ENCODE assay signal across 8 cellular contexts in genomic region chr19:35644206-35644986, GRCh38. TPM values are rescaled to one million over a fixed set of nuclear protein-coding genes. Genes with fewer than 3 reads are reported as not detected.
DNase-seq lines count a peak whose midpoint lies in the region; ATAC-seq, FAIRE-seq and TF ChIP-seq lines count a peak whose summit lies in the region.

No MANE protein-coding gene starts in this region.

- intact Hi-C loops in right cardiac atrium (cut with DNase I) (no loop called here), uterus (cut with DNase I; ENCODE audit: low total_unique reads) (no loop called here)

- H3K27ac ChIP-seq in angular gyrus (ENCODE audit: low read depth, low read length) (peak overlapping the region; percentile 45), right cardiac atrium (ENCODE audit: low read length) (peak overlapping the region; percentile 88), uterus (peak overlapping the region; percentile 85 to 91)

- DNase-seq in GM12891 (ENCODE audit: insufficient read length, low spot score) = peak; percentile 92
- DNase-seq in NCI-H1694 (lab: John Stamatoyannopoulos, UW) = peak; percentile 93
- peak; percentile 88 to 96 (median 94) for DNase-seq in T-helper 17 cell
- DNase-seq in right cardiac atrium = peak; percentile 97 to 98 (median 98)
- peak; percentile 74 for DNase-seq in pulmonary artery endothelial cell (ENCODE audit: low read depth, low spot score)
- peak; percentile 95 to 96 for DNase-seq in uterus

- no peak for TF ChIP-seq CTCF in uterus (IDR thresholded peaks at IDR 0.05)

- no peaks in the 10 kb centered on the region for H3K36me3 ChIP-seq in uterus

- H3K4me3 Mint-ChIP-seq in T-helper 17 cell = peak overlapping the region; percentile 90

- peak; percentile 92 for FAIRE-seq in GM12891 (lab: Jason Lieb, UNC)

- H3K27me3 Mint-ChIP-seq in T-helper 17 cell = no peaks in the 10 kb centered on the region

- under 1% methylated on average over 60 of the region's 60 CpGs for WGBS in right cardiac atrium

- H3K27me3 ChIP-seq in right cardiac atrium (ENCODE audit: control insufficient read depth, insufficient read depth) (no peaks in the 10 kb centered on the region), uterus (no peaks in the 10 kb centered on the region)

- no peaks in the 10 kb centered on the region for H3K4me1 ChIP-seq in right cardiac atrium (ENCODE audit: control insufficient read depth, insufficient read depth, low read length)
- peaks cover 0 to 3% of the 10 kb centered on the region in 2 donors for H3K4me1 ChIP-seq in uterus

- no peaks in the 10 kb centered on the region for H3K36me3 Mint-ChIP-seq in T-helper 17 cell (ENCODE audit: low read depth)

- H3K4me1 Mint-ChIP-seq in T-helper 17 cell = peaks cover 18% of the 10 kb centered on the region

- H3K9me3 ChIP-seq in T-helper 17 cell (ENCODE audit: control insufficient read depth, low read length, poor library complexity, severe bottlenecking) (no peaks in the 10 kb centered on the region), right cardiac atrium (ENCODE audit: control insufficient read depth, low read length) (no peaks in the 10 kb centered on the region), uterus (no peaks in the 10 kb centered on the region)

- TF ChIP-seq POLR2A in GM12891 (IDR thresholded peaks at IDR 0.05; ENCODE audit: low read depth, low read length) (no peak), uterus (IDR thresholded peaks at IDR 0.05) (peak in 1 of 2 donors; percentile 67)

- H3K4me3 ChIP-seq in right cardiac atrium (ENCODE audit: low read length) (peak overlapping the region; percentile 56), uterus (peak overlapping the region; percentile 49 to 51)

- ATAC-seq in HG02840 (IDR thresholded peaks at IDR 0.05; ENCODE audit: low FRiP score, unreplicated experiment) (peak; percentile 55), T-helper 17 cell (peak; percentile 86), right cardiac atrium (peak; percentile 92 to 95)

- peak overlapping the region; percentile 67 for H3K27ac Mint-ChIP-seq in T-helper 17 cell

TF ChIP-seq in GM12891, 5 proteins besides CTCF, POLR2A, EP300 and RAD21:
- TF ChIP-seq TAF1 (IDR thresholded peaks at IDR 0.05; ENCODE audit: low read depth, low read length) (no peak), POLR2AphosphoS5 (IDR thresholded peaks at IDR 0.05; ENCODE audit: low read depth, low read length) (no peak), PAX5 (IDR thresholded peaks at IDR 0.05; ENCODE audit: insufficient read depth, low read length, severe bottlenecking) (no peak), POU2F2 (IDR thresholded peaks at IDR 0.05; ENCODE audit: low read depth, low read length) (no peak), SPI1 (IDR thresholded peaks at IDR 0.05; ENCODE audit: low read depth, low read length) (no peak)

RNA-seq across cellular contexts. Expression of gene ETV2, which starts 2.9 kb away (rescaled TPM):
- polyA plus RNA-seq in GM12891 (2012; ENCODE audit: low read depth, missing spikeins) = 0.53 TPM
- total RNA-seq in T-helper 17 cell = under 1 TPM; 0.50 to 0.52 TPM
- 1 to 10 TPM in 1 of 4 donors, under 1 TPM in 2, not detected in 1; 0.41 to 1.0 (median 0.59) TPM for total RNA-seq in right cardiac atrium
- 0.77 TPM for polyA plus RNA-seq in right cardiac atrium
- total RNA-seq in pulmonary artery endothelial cell = 0.11 and 0.46 TPM in 2 replicates
- total RNA-seq in uterus = 1 to 10 TPM in 1 of 4 donors, under 1 TPM in 1, not detected in 2; 0.48 to 1.6 TPM

RNA-seq across cellular contexts. Expression of gene COX6B1, which starts 3.7 kb away (rescaled TPM):
- polyA plus RNA-seq in GM12891 (2012; ENCODE audit: low read depth, missing spikeins) = 822 TPM
- 100 to 1,000 TPM; 194 to 206 TPM for total RNA-seq in T-helper 17 cell
- total RNA-seq in right cardiac atrium = 1,000 to 10,000 TPM in 3 of 4 donors, 100 to 1,000 TPM in 1; 899 to 1,285 (median 1,111) TPM
- 3,084 TPM for polyA plus RNA-seq in right cardiac atrium
- total RNA-seq in pulmonary artery endothelial cell = 181 and 348 TPM in 2 replicates
- 100 to 1,000 TPM in 3 of 4 donors, 10 to 100 TPM in 1; 47.4 to 344 (median 208) TPM for total RNA-seq in uterus

RNA-seq across cellular contexts. Expression of gene RBM42, which starts 15.6 kb away (rescaled TPM):
- 41.7 TPM for polyA plus RNA-seq in GM12891 (2012; ENCODE audit: low read depth, missing spikeins)
- 10 to 100 TPM; 39.6 to 40.8 TPM for total RNA-seq in T-helper 17 cell
- total RNA-seq in right cardiac atrium = 10 to 100 TPM; 52.0 to 57.9 (median 54.2) TPM
- 50.9 TPM for polyA plus RNA-seq in right cardiac atrium
- 48.2 and 51.7 TPM in 2 replicates for total RNA-seq in pulmonary artery endothelial cell
- total RNA-seq in uterus = 10 to 100 TPM; 23.8 to 60.0 (median 31.5) TPM

RNA-seq across cellular contexts. Expression of gene UPK1A, which starts 21.9 kb away (rescaled TPM):
- polyA plus RNA-seq in GM12891 (2012; ENCODE audit: low read depth, missing spikeins) = 0.36 TPM
- total RNA-seq in T-helper 17 cell = under 1 TPM in 1 of 2 donors, not detected in 1; 0.44 TPM
- not detected for total RNA-seq in right cardiac atrium
- not detected for polyA plus RNA-seq in right cardiac atrium
- total RNA-seq in pulmonary artery endothelial cell = not detected in 2 replicates
- under 1 TPM in 1 of 4 donors, not detected in 3; 0.91 TPM for total RNA-seq in uterus

RNA-seq across cellular contexts. Expression of gene HAUS5, which starts 31.9 kb away (rescaled TPM):
- polyA plus RNA-seq in GM12891 (2012; ENCODE audit: low read depth, missing spikeins) = 15.4 TPM
- total RNA-seq in T-helper 17 cell (10 to 100 TPM; 24.0 to 27.0 TPM), right cardiac atrium (1 to 10 TPM; 3.1 to 5.6 (median 4.8) TPM), pulmonary artery endothelial cell (9.1 and 9.4 TPM in 2 replicates), uterus (10 to 100 TPM in 3 of 4 donors, 1 to 10 TPM in 1; 6.1 to 37.9 (median 17.7) TPM)
- 4.5 TPM for polyA plus RNA-seq in right cardiac atrium

Comparison
In these comparisons a context has a peak if more than half of its experiments do, and no peak if none do; other contexts are left out.
1. Peak in every context shown above with its lines: DNase-seq, ATAC-seq, H3K4me3 ChIP-seq and H3K27ac ChIP-seq.